Comparison of ENCODE assay signal across 12 cellular contexts in the genomic region with DNA sequence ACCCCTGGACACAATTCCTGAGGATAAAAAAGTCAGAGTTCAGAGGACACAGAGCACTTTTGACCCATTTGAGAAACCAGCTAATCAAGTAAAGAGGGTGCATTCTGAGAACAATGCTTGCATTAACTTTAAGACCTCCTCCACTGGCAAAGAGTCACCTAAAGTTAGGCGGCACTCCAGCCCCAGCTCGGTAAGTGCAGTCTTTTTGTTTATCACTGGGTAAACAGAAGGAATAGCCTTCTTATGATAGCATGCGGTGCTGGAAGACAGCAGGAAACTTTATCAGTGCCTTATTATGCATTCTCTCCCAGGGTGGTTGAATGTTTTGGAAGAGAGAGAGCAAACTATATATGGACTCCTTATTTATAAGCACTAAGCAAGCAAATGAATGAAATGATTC.
DNase-seq lines count a peak whose midpoint lies in the region; TF ChIP-seq lines count a peak whose summit lies in the region.
"Had no signal": no experiment of that assay in that cellular context is flagged by ENCODE, and none has a peak within 500 bp of the region (broad histone marks: within the 10 kb centered on the region; RNA-seq: fewer than 3 reads in every experiment).

No MANE protein-coding gene starts in this region.

- no peak overlapping the region for H2AFZ ChIP-seq in neuronal stem cell (ENCODE audit: low read length)

- peak overlapping the region; percentile 6 for H3K27ac ChIP-seq in neuronal stem cell (replicated peaks; ENCODE audit: low read length)
- H3K27ac ChIP-seq: ascending aorta had no signal

- H3K23ac ChIP-seq in neuronal stem cell (ENCODE audit: low read depth, low read length, poor library complexity): no peak overlapping the region

- peaks cover 1 to 13% of the 10 kb centered on the region in 2 donors for H3K36me3 ChIP-seq in neuronal stem cell (replicated peaks in 1 of 2; ENCODE audit: control insufficient read depth in 2 of 2, insufficient read depth in 2 of 2, low read length in 2 of 2)
- H3K36me3 ChIP-seq: ascending aorta had no signal

- no peak overlapping the region for H3K18ac ChIP-seq in neuronal stem cell (ENCODE audit: low read length)

- H3K9me3 ChIP-seq in neuronal stem cell (replicated peaks in 1 of 2; ENCODE audit: control insufficient read depth in 2 of 2, insufficient read depth in 1 of 2, low read depth in 1 of 2, low read length in 2 of 2): peaks cover 0 to 17% of the 10 kb centered on the region in 2 donors
- H3K9me3 ChIP-seq: ascending aorta had no signal

- H3K9ac ChIP-seq in neuronal stem cell (ENCODE audit: low read depth, low read length, poor library complexity): no peak overlapping the region

- H3K4me3 Mint-ChIP-seq in activated naive CD4-positive, alpha-beta T cell treated with anti-CD3 and anti-CD28 coated beads, Interleukin-2, amount 10 ng/mL, durations not matched to agents 7 days and 5 days: no peak overlapping the region
- H3K4me3 Mint-ChIP-seq: immature natural killer cell had no signal

- WGBS in neuronal stem cell (ENCODE audit: extremely low coverage in 2 of 2, insufficient read length in 2 of 2, insufficient replicate concordance in 1 of 2), 2 donors: no CpG with 5 or more reads among the region's 3 CpGs

- no peak overlapping the region for H2BK120ac ChIP-seq in neuronal stem cell (ENCODE audit: low read depth, low read length)

- no peak overlapping the region for H3K14ac ChIP-seq in neuronal stem cell (ENCODE audit: low read length)

- no peak overlapping the region for H2BK15ac ChIP-seq in neuronal stem cell (ENCODE audit: low read length)

- H2AK5ac ChIP-seq in neuronal stem cell (ENCODE audit: low read depth, low read length): no peak overlapping the region

- no peaks in the 10 kb centered on the region for H3K4me1 Mint-ChIP-seq in activated naive CD4-positive, alpha-beta T cell treated with anti-CD3 and anti-CD28 coated beads, Interleukin-2, amount 10 ng/mL, durations not matched to agents 7 days and 5 days
- H3K4me1 Mint-ChIP-seq: immature natural killer cell had no signal

- no peaks in the 10 kb centered on the region for H3K79me1 ChIP-seq in neuronal stem cell (ENCODE audit: low read depth, low read length)

- no peaks in the 10 kb centered on the region for H3K27me3 ChIP-seq in neuronal stem cell (ENCODE audit: control insufficient read depth in 3 of 3, insufficient read depth in 3 of 3, low read depth in 1 of 3, low read length in 3 of 3)
- H3K27me3 ChIP-seq: ascending aorta had no signal

- TF ChIP-seq CTCF in LNCaP clone FGC (IDR thresholded peaks at IDR 0.05; ENCODE audit: control insufficient read depth, extremely low read depth, insufficient read depth): no peak
- no peak for TF ChIP-seq CTCF in epithelial cell of esophagus (IDR thresholded peaks at IDR 0.05; ENCODE audit: insufficient read depth, low read depth, low read length, missing control alignments)

- H2BK5ac ChIP-seq in neuronal stem cell (ENCODE audit: low read length): no peak overlapping the region

- no peaks in the 10 kb centered on the region for H3K36me3 Mint-ChIP-seq in activated naive CD4-positive, alpha-beta T cell treated with anti-CD3 and anti-CD28 coated beads, Interleukin-2, amount 10 ng/mL, durations not matched to agents 7 days and 5 days
- H3K36me3 Mint-ChIP-seq: immature natural killer cell had no signal

- H4K8ac ChIP-seq in neuronal stem cell (ENCODE audit: low read depth, low read length): no peak overlapping the region

- CTCF ChIA-PET in activated naive CD4-positive, alpha-beta T cell treated with anti-CD3 and anti-CD28 coated beads, Interleukin-2, amount 10 ng/mL, durations not matched to agents 7 days and 5 days (lab: Charles Lee): no interaction called here

- no peak overlapping the region for H3K4ac ChIP-seq in neuronal stem cell (ENCODE audit: low read length)

- no peak overlapping the region for H3K27ac Mint-ChIP-seq in activated naive CD4-positive, alpha-beta T cell treated with anti-CD3 and anti-CD28 coated beads, Interleukin-2, amount 10 ng/mL, durations not matched to agents 7 days and 5 days
- H3K27ac Mint-ChIP-seq: immature natural killer cell had no signal

- DNase-seq in Daoy (ENCODE audit: low read depth) (peak; percentile 21), LNCaP clone FGC (ENCODE audit: low read depth) (peak; percentile 87), epithelial cell of esophagus (ENCODE audit: low read depth) (peak; percentile 11), neuronal stem cell (ENCODE audit: low spot score) (no peak), GF-D8 (lab: John Stamatoyannopoulos, UW) (no peak), inferior parietal cortex (ENCODE audit: extremely low spot score) (no peak), NCI-H2081 treated with DMSO at 0.1 percent for 48 hours (lab: John Stamatoyannopoulos, UW) (no peak)
- no peak for DNase-seq in activated naive CD4-positive, alpha-beta T cell treated with anti-CD3 and anti-CD28 coated beads, Interleukin-2, amount 10 ng/mL, durations not matched to agents 7 days and 5 days
- DNase-seq: immature natural killer cell; NCI-H1694; stimulated activated CD4-positive, alpha-beta T cell treated with anti-CD3 and anti-CD28 coated beads, Interleukin-2, amount 100 ng/mL, for 48 hours had no signal

- H3K4me3 ChIP-seq in LNCaP clone FGC (ENCODE audit: low read depth, low read length) (no peak overlapping the region), epithelial cell of esophagus (ENCODE audit: low read length) (no peak overlapping the region), neuronal stem cell (ENCODE audit: low read length in 2 of 2) (no peak overlapping the region)
- H3K4me3 ChIP-seq: ascending aorta had no signal

- no peak overlapping the region for H4K91ac ChIP-seq in neuronal stem cell (ENCODE audit: low read depth, low read length, poor library complexity)

- H2BK12ac ChIP-seq in neuronal stem cell (ENCODE audit: low read length): no peak overlapping the region

- H3K4me2 ChIP-seq in neuronal stem cell (ENCODE audit: insufficient read depth, low read length, poor library complexity, severe bottlenecking): no peak overlapping the region

- peaks cover 4 to 18% of the 10 kb centered on the region in 2 donors for H3K4me1 ChIP-seq in neuronal stem cell (ENCODE audit: control insufficient read depth in 2 of 2, insufficient read depth in 1 of 2, low read depth in 1 of 2, low read length in 2 of 2)

- peaks cover 7% of the 10 kb centered on the region for H3K9me3 Mint-ChIP-seq in activated naive CD4-positive, alpha-beta T cell treated with anti-CD3 and anti-CD28 coated beads, Interleukin-2, amount 10 ng/mL, durations not matched to agents 7 days and 5 days

- no peaks in the 10 kb centered on the region for H3K27me3 Mint-ChIP-seq in activated naive CD4-positive, alpha-beta T cell treated with anti-CD3 and anti-CD28 coated beads, Interleukin-2, amount 10 ng/mL, durations not matched to agents 7 days and 5 days

Comparison
In these comparisons a context has a peak if more than half of its experiments do, and no peak if none do; other contexts are left out.
1. DNase-seq: peak in Daoy (single experiment), LNCaP clone FGC (single experiment) and epithelial cell of esophagus (single experiment); none in neuronal stem cell (single experiment), GF-D8 (single experiment), inferior parietal cortex (single experiment), activated naive CD4-positive, alpha-beta T cell treated with anti-CD3 and anti-CD28 coated beads, Interleukin-2, amount 10 ng/mL, durations not matched to agents 7 days and 5 days (single experiment) and NCI-H2081 treated with DMSO at 0.1 percent for 48 hours (single experiment).